ENCODE assay signal across 8 cellular contexts in genomic region chr3:111998661-111999641, GRCh38. TPM values are rescaled to one million over a fixed set of nuclear protein-coding genes. Genes with fewer than 3 reads are reported as not detected.
DNase-seq lines count a peak whose midpoint lies in the region; ATAC-seq and TF ChIP-seq lines count a peak whose summit lies in the region.

TSS of gene TAGLN3 (plus strand) at chr3:111998922. CDS start at chr3:111999423, 501 bp downstream.

- H3K36me3 Mint-ChIP-seq in activated CD4-positive, alpha-beta T cell treated with anti-CD3 and anti-CD28 coated beads for 36 hours (ENCODE audit: low read depth), result no peaks in the 10 kb centered on the region
- peaks cover 5% of the 10 kb centered on the region for H3K36me3 Mint-ChIP-seq in activated T-helper 1 cell treated with anti-CD3 and anti-CD28 coated beads, Interleukin-12 subunit alpha, Interleukin-12 subunit beta, Interleukin-2, Interleukin-4 antibody, amounts not matched to agents 30 ng/mL and 10 ng/mL and 1 ng/mL, durations not matched to agents 14 hours and 24 hours and 36 hours (ENCODE audit: low read depth)
- H3K36me3 Mint-ChIP-seq in glutamatergic neuron (ENCODE audit: unreplicated experiment), result peaks cover 12% of the 10 kb centered on the region

- POLR2A ChIA-PET in activated CD4-positive, alpha-beta T cell treated with anti-CD3 and anti-CD28 coated beads for 36 hours (lab: Charles Lee), result interaction anchor here (0.5 to 0.6 kb wide), 2 partner anchors 1282 to 1940 kb away, joined by 3 to 4 read pairs; no protein-coding TSS in a partner anchor

- CTCF ChIA-PET in activated CD4-positive, alpha-beta T cell treated with anti-CD3 and anti-CD28 coated beads for 36 hours (lab: Charles Lee), result interaction anchor here (0.7 to 21.0 kb wide), 6 partner anchors 10 to 305 kb away, joined by 3 to 515 read pairs (median 5); partner anchors contain the start of gene ABHD10

- no peaks in the 10 kb centered on the region for H3K27me3 Mint-ChIP-seq in activated CD4-positive, alpha-beta T cell treated with anti-CD3 and anti-CD28 coated beads for 36 hours
- no peaks in the 10 kb centered on the region for H3K27me3 Mint-ChIP-seq in activated T-helper 1 cell treated with anti-CD3 and anti-CD28 coated beads, Interleukin-12 subunit alpha, Interleukin-12 subunit beta, Interleukin-2, Interleukin-4 antibody, amounts not matched to agents 30 ng/mL and 10 ng/mL and 1 ng/mL, durations not matched to agents 14 hours and 24 hours and 36 hours (ENCODE audit: insufficient read depth)
- H3K27me3 Mint-ChIP-seq in glutamatergic neuron (ENCODE audit: unreplicated experiment), result peaks cover 18% of the 10 kb centered on the region

- peak within 1 kb of the TSS; percentile 44 for H3K27ac Mint-ChIP-seq in activated CD4-positive, alpha-beta T cell treated with anti-CD3 and anti-CD28 coated beads for 36 hours
- no peak within 1 kb of the TSS for H3K27ac Mint-ChIP-seq in activated T-helper 1 cell treated with anti-CD3 and anti-CD28 coated beads, Interleukin-12 subunit alpha, Interleukin-12 subunit beta, Interleukin-2, Interleukin-4 antibody, amounts not matched to agents 30 ng/mL and 10 ng/mL and 1 ng/mL, durations not matched to agents 14 hours and 24 hours and 36 hours
- peak within 1 kb of the TSS; percentile 98 for H3K27ac Mint-ChIP-seq in glutamatergic neuron (ENCODE audit: unreplicated experiment)

- no peak for TF ChIP-seq CTCF in glutamatergic neuron (IDR thresholded peaks at IDR 0.05; ENCODE audit: partially characterized antibody, unreplicated experiment)

- ATAC-seq in activated CD4-positive, alpha-beta T cell treated with anti-CD3 and anti-CD28 coated beads for 36 hours, result peak; percentile 14
- no peak for ATAC-seq in GM21447 (IDR thresholded peaks at IDR 0.05; ENCODE audit: unreplicated experiment)

- H3K4me1 Mint-ChIP-seq in activated CD4-positive, alpha-beta T cell treated with anti-CD3 and anti-CD28 coated beads for 36 hours, result peaks cover 48% of the 10 kb centered on the region
- H3K4me1 Mint-ChIP-seq in activated T-helper 1 cell treated with anti-CD3 and anti-CD28 coated beads, Interleukin-12 subunit alpha, Interleukin-12 subunit beta, Interleukin-2, Interleukin-4 antibody, amounts not matched to agents 30 ng/mL and 10 ng/mL and 1 ng/mL, durations not matched to agents 14 hours and 24 hours and 36 hours (ENCODE audit: low read depth), result peaks cover 52% of the 10 kb centered on the region
- H3K4me1 Mint-ChIP-seq in glutamatergic neuron (ENCODE audit: low read depth, unreplicated experiment), result peaks cover 33% of the 10 kb centered on the region

- no peaks in the 10 kb centered on the region for H3K9me3 Mint-ChIP-seq in activated CD4-positive, alpha-beta T cell treated with anti-CD3 and anti-CD28 coated beads for 36 hours (ENCODE audit: low read depth)
- no peaks in the 10 kb centered on the region for H3K9me3 Mint-ChIP-seq in activated T-helper 1 cell treated with anti-CD3 and anti-CD28 coated beads, Interleukin-12 subunit alpha, Interleukin-12 subunit beta, Interleukin-2, Interleukin-4 antibody, amounts not matched to agents 30 ng/mL and 10 ng/mL and 1 ng/mL, durations not matched to agents 14 hours and 24 hours and 36 hours
- peaks cover 36% of the 10 kb centered on the region for H3K9me3 Mint-ChIP-seq in glutamatergic neuron (ENCODE audit: unreplicated experiment)

- peak; percentile 47 for DNase-seq in activated CD4-positive, alpha-beta T cell treated with anti-CD3 and anti-CD28 coated beads for 36 hours
- DNase-seq in activated CD4-positive, alpha-beta T cell treated with anti-CD3 and anti-CD28 coated beads, Interleukin-2, amount 50 U/mL, for 48 hours, result no peak
- peak; percentile 91 for DNase-seq in NCI-H1092 treated with DMSO at 0.1 percent for 48 hours (lab: John Stamatoyannopoulos, UW)
- no peak for DNase-seq in activated T-helper 1 cell treated with anti-CD3 and anti-CD28 coated beads, Interleukin-12 subunit alpha, Interleukin-12 subunit beta, Interleukin-2, Interleukin-4 antibody, amounts not matched to agents 30 ng/mL and 10 ng/mL and 1 ng/mL, durations not matched to agents 14 hours and 24 hours and 36 hours (ENCODE audit: low spot score)
- DNase-seq in glutamatergic neuron, result peak; percentile 85
- peak in 48 of 56 donors; percentile 6 to 81 (median 52) for DNase-seq in nucleus accumbens (lab: John Stamatoyannopoulos, UW)
- no peak for DNase-seq in mesenteric fat pad (ENCODE audit: low spot score)

- intact Hi-C loops in activated CD4-positive, alpha-beta T cell treated with anti-CD3 and anti-CD28 coated beads for 36 hours (cut with DNase I, micrococcal nuclease), result loop anchor here in 1 of 2 experiments (2.0 kb wide), 1 partner anchor 14 kb away; no protein-coding TSS in a partner anchor
- intact Hi-C loops in activated T-helper 1 cell treated with anti-CD3 and anti-CD28 coated beads, Interleukin-12 subunit alpha, Interleukin-12 subunit beta, Interleukin-2, Interleukin-4 antibody, amounts not matched to agents 30 ng/mL and 10 ng/mL and 1 ng/mL, durations not matched to agents 14 hours and 24 hours and 36 hours (cut with micrococcal nuclease), result loop anchor here (1.0 kb wide), 1 partner anchor 10 kb away; no protein-coding TSS in a partner anchor

- H3K4me3 Mint-ChIP-seq in activated CD4-positive, alpha-beta T cell treated with anti-CD3 and anti-CD28 coated beads for 36 hours, result peak within 1 kb of the TSS; percentile 69
- peak within 1 kb of the TSS; percentile 66 for H3K4me3 Mint-ChIP-seq in activated T-helper 1 cell treated with anti-CD3 and anti-CD28 coated beads, Interleukin-12 subunit alpha, Interleukin-12 subunit beta, Interleukin-2, Interleukin-4 antibody, amounts not matched to agents 30 ng/mL and 10 ng/mL and 1 ng/mL, durations not matched to agents 14 hours and 24 hours and 36 hours
- H3K4me3 Mint-ChIP-seq in glutamatergic neuron (ENCODE audit: unreplicated experiment), result peak within 1 kb of the TSS; percentile 92

RNA-seq across cellular contexts. Expression of gene TAGLN3, which starts in this region (rescaled TPM):
- total RNA-seq in activated CD4-positive, alpha-beta T cell treated with anti-CD3 and anti-CD28 coated beads for 36 hours, result 1 to 10 TPM; 3.2 to 3.5 TPM
- 0.78 and 1.1 TPM in 2 replicates for total RNA-seq in activated T-helper 1 cell treated with anti-CD3 and anti-CD28 coated beads, Interleukin-12 subunit alpha, Interleukin-12 subunit beta, Interleukin-2, Interleukin-4 antibody, amounts not matched to agents 30 ng/mL and 10 ng/mL and 1 ng/mL, durations not matched to agents 14 hours and 24 hours and 36 hours
- total RNA-seq in glutamatergic neuron (ENCODE audit: unreplicated experiment) (819 TPM), mesenteric fat pad (not detected)

Comparison
In these comparisons a context has a peak if more than half of its experiments do, and no peak if none do; other contexts are left out.
1. RNA of gene TAGLN3 (total RNA-seq): 819 TPM in glutamatergic neuron (single experiment); 3.2 to 3.5 TPM in activated CD4-positive, alpha-beta T cell treated with anti-CD3 and anti-CD28 coated beads for 36 hours, 0.78 to 1.1 TPM in activated T-helper 1 cell treated with anti-CD3 and anti-CD28 coated beads, Interleukin-12 subunit alpha, Interleukin-12 subunit beta, Interleukin-2, Interleukin-4 antibody, amounts not matched to agents 30 ng/mL and 10 ng/mL and 1 ng/mL, durations not matched to agents 14 hours and 24 hours and 36 hours and not detected in mesenteric fat pad (single experiment); every median in the first group is over 100 times any median in the second.
2. DNase-seq: peak in activated CD4-positive, alpha-beta T cell treated with anti-CD3 and anti-CD28 coated beads for 36 hours (single experiment), NCI-H1092 treated with DMSO at 0.1 percent for 48 hours (single experiment), glutamatergic neuron (single experiment) and nucleus accumbens (48 of 56); none in activated CD4-positive, alpha-beta T cell treated with anti-CD3 and anti-CD28 coated beads, Interleukin-2, amount 50 U/mL, for 48 hours (0 of 2), activated T-helper 1 cell treated with anti-CD3 and anti-CD28 coated beads, Interleukin-12 subunit alpha, Interleukin-12 subunit beta, Interleukin-2, Interleukin-4 antibody, amounts not matched to agents 30 ng/mL and 10 ng/mL and 1 ng/mL, durations not matched to agents 14 hours and 24 hours and 36 hours (single experiment) and mesenteric fat pad (single experiment).
3. Peak in every context shown above with its lines, with median percentiles within 50 percentile points of each other: H3K4me3 Mint-ChIP-seq.